Comparison of ENCODE assay signal across 10 cellular contexts in the genomic region with DNA sequence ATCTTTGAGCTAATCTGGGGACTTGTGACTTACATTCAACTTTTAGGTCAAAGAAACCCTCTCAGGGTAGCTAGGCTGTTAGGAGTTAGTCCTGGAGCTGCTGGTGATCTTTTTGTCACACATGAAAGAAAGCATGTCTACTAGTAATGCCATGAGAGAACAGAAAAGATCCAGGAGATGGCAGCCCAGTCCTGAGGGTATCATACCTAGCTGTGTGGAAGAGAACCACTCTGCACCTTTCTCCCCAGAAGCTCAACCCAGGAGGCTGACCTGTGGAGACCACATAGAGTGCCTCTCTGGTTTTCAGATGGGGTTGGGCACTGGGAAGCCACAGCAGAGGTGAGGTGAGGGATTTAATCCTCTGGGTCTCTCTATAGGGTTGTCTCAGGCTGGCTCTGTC.
DNase-seq lines count a peak whose midpoint lies in the region; ATAC-seq, FAIRE-seq and TF ChIP-seq lines count a peak whose summit lies in the region.
"Had no signal": no experiment of that assay in that cellular context is flagged by ENCODE, and none has a peak within 500 bp of the region (broad histone marks: within the 10 kb centered on the region; RNA-seq: fewer than 3 reads in every experiment).

No MANE protein-coding gene starts in this region.

- no peak overlapping the region for H2AFZ ChIP-seq in endothelial cell of umbilical vein (ENCODE audit: low read depth, low read length)
- H2AFZ ChIP-seq: neural progenitor cell had no signal

- dilution Hi-C loops in endothelial cell of umbilical vein (cut with MboI; ENCODE audit: extremely low pct_ligation_motif_present, low sequenced_read_pairs): no loop called here

- H3K36me3 Mint-ChIP-seq in stimulated activated effector memory CD8-positive, alpha-beta T cell treated with anti-CD3 and anti-CD28 coated beads, Interleukin-12 subunit alpha, Interleukin-12 subunit beta, amount 100 ng/mL, for 72 hours: no peaks in the 10 kb centered on the region
- no peaks in the 10 kb centered on the region for H3K36me3 Mint-ChIP-seq in activated CD8-positive, alpha-beta memory T cell treated with anti-CD3 and anti-CD28 coated beads, Interleukin-2, amount 10 ng/mL, durations not matched to agents 7 days and 5 days
- H3K36me3 Mint-ChIP-seq: neural progenitor cell had no signal

- POLR2A ChIA-PET in endothelial cell of umbilical vein (lab: Charles Lee): interaction anchor here (0.6 kb wide), 1 partner anchor 488 kb away, joined by 4 read pairs; no protein-coding TSS in a partner anchor

- H3K27ac ChIP-seq in endothelial cell of umbilical vein (ENCODE audit: insufficient read depth, low read depth, low read length): no peak overlapping the region
- H3K27ac ChIP-seq: neural progenitor cell had no signal

- intact Hi-C loops in endothelial cell of umbilical vein (cut with micrococcal nuclease): loop anchor here (5.0 kb wide), 3 partner anchors 108 to 552 kb away; a partner anchor contains a TSS

- H3K4me1 ChIP-seq in endothelial cell of umbilical vein (ENCODE audit: control insufficient read depth, extremely low read depth, insufficient read depth, low read length): peaks cover 40% of the 10 kb centered on the region
- H3K4me1 ChIP-seq: neural progenitor cell had no signal

- no TSS peak for BruUV-seq in endothelial cell of umbilical vein (replicated peaks; lab: Mats Ljungman, UMichigan)

- no peak overlapping the region for H3K4me3 ChIP-seq in endothelial cell of umbilical vein (replicated peaks in 1 of 3; ENCODE audit: insufficient read depth in 1 of 3, low read depth in 1 of 3, low read length in 3 of 3)
- H3K4me3 ChIP-seq: neural progenitor cell had no signal

- no peak overlapping the region for H3K27ac Mint-ChIP-seq in stimulated activated effector memory CD8-positive, alpha-beta T cell treated with anti-CD3 and anti-CD28 coated beads, Interleukin-12 subunit alpha, Interleukin-12 subunit beta, amount 100 ng/mL, for 72 hours
- H3K27ac Mint-ChIP-seq in activated CD8-positive, alpha-beta memory T cell treated with anti-CD3 and anti-CD28 coated beads, Interleukin-2, amount 10 ng/mL, durations not matched to agents 7 days and 5 days: no peak overlapping the region
- H3K27ac Mint-ChIP-seq: neural progenitor cell had no signal

- no peak for TF ChIP-seq POLR2A in endothelial cell of umbilical vein (IDR thresholded peaks at IDR 0.05; ENCODE audit: low read depth, low read length)

- H3K9ac ChIP-seq in endothelial cell of umbilical vein (replicated peaks; ENCODE audit: extremely low read depth, insufficient read depth, low read length): no peak overlapping the region
- H3K9ac ChIP-seq: neural progenitor cell had no signal

- H3K9me3 ChIP-seq in endothelial cell of umbilical vein (replicated peaks; ENCODE audit: control insufficient read depth, insufficient read depth, low read length): no peaks in the 10 kb centered on the region

- H3K79me2 ChIP-seq in endothelial cell of umbilical vein (ENCODE audit: control insufficient read depth, insufficient read depth, low read length): no peaks in the 10 kb centered on the region

- no peaks in the 10 kb centered on the region for H3K27me3 Mint-ChIP-seq in activated CD8-positive, alpha-beta memory T cell treated with anti-CD3 and anti-CD28 coated beads, Interleukin-2, amount 10 ng/mL, durations not matched to agents 7 days and 5 days

- no peaks in the 10 kb centered on the region for H3K27me3 ChIP-seq in endothelial cell of umbilical vein (ENCODE audit: control insufficient read depth in 2 of 2, insufficient read depth in 2 of 2, low read length in 2 of 2)
- H3K27me3 ChIP-seq: neural progenitor cell had no signal

- no peak overlapping the region for H3K4me2 ChIP-seq in endothelial cell of umbilical vein (ENCODE audit: insufficient read depth, low read length)
- H3K4me2 ChIP-seq: neural progenitor cell had no signal

- no peaks in the 10 kb centered on the region for H3K9me3 Mint-ChIP-seq in stimulated activated effector memory CD8-positive, alpha-beta T cell treated with anti-CD3 and anti-CD28 coated beads, Interleukin-12 subunit alpha, Interleukin-12 subunit beta, amount 100 ng/mL, for 72 hours
- no peaks in the 10 kb centered on the region for H3K9me3 Mint-ChIP-seq in activated CD8-positive, alpha-beta memory T cell treated with anti-CD3 and anti-CD28 coated beads, Interleukin-2, amount 10 ng/mL, durations not matched to agents 7 days and 5 days (ENCODE audit: low read depth)
- H3K9me3 Mint-ChIP-seq: neural progenitor cell had no signal

- no peak for TF ChIP-seq CTCF in endothelial cell of umbilical vein (IDR thresholded peaks at IDR 0.05; ENCODE audit: extremely low read depth in 1 of 2, insufficient read depth in 1 of 2, low read depth in 1 of 2, low read length in 2 of 2)

- H3K36me3 ChIP-seq in endothelial cell of umbilical vein (ENCODE audit: control insufficient read depth in 2 of 2, extremely low read depth in 1 of 2, insufficient read depth in 2 of 2, low read length in 2 of 2): no peaks in the 10 kb centered on the region
- H3K36me3 ChIP-seq: neural progenitor cell had no signal

- DNase-seq in NCI-H345 (lab: John Stamatoyannopoulos, UW) (peak; percentile 34), NCI-H345 treated with DMSO at 0.1 percent for 48 hours (lab: John Stamatoyannopoulos, UW; ENCODE audit: unreplicated experiment) (no peak), NCI-H774 (lab: John Stamatoyannopoulos, UW) (peak; percentile 11), endothelial cell of umbilical vein (ENCODE audit: low read depth, low spot score) (peak; percentile 21), NCI-H187 treated with DMSO at 0.1 percent for 48 hours (lab: John Stamatoyannopoulos, UW) (no peak)
- DNase-seq in stimulated activated effector memory CD8-positive, alpha-beta T cell treated with anti-CD3 and anti-CD28 coated beads, Interleukin-12 subunit alpha, Interleukin-12 subunit beta, amount 100 ng/mL, for 72 hours (ENCODE audit: low spot score in 2 of 2): no peak
- DNase-seq in activated CD8-positive, alpha-beta memory T cell treated with anti-CD3 and anti-CD28 coated beads, Interleukin-2, amount 10 ng/mL, durations not matched to agents 7 days and 5 days: no peak
- DNase-seq: NCI-H2029 had no signal

- H4K20me1 ChIP-seq in endothelial cell of umbilical vein (replicated peaks; ENCODE audit: control insufficient read depth, extremely low read depth, insufficient read depth, low read length): no peaks in the 10 kb centered on the region

- H3K9me1 ChIP-seq in endothelial cell of umbilical vein (replicated peaks; ENCODE audit: control insufficient read depth, extremely low read depth, insufficient read depth, low read length): no peaks in the 10 kb centered on the region

- FAIRE-seq in endothelial cell of umbilical vein (lab: Jason Lieb, UNC): no peak

- no peak overlapping the region for H3K4me3 Mint-ChIP-seq in stimulated activated effector memory CD8-positive, alpha-beta T cell treated with anti-CD3 and anti-CD28 coated beads, Interleukin-12 subunit alpha, Interleukin-12 subunit beta, amount 100 ng/mL, for 72 hours
- no peak overlapping the region for H3K4me3 Mint-ChIP-seq in activated CD8-positive, alpha-beta memory T cell treated with anti-CD3 and anti-CD28 coated beads, Interleukin-2, amount 10 ng/mL, durations not matched to agents 7 days and 5 days
- H3K4me3 Mint-ChIP-seq: neural progenitor cell had no signal

- peaks cover 6% of the 10 kb centered on the region for H3K4me1 Mint-ChIP-seq in stimulated activated effector memory CD8-positive, alpha-beta T cell treated with anti-CD3 and anti-CD28 coated beads, Interleukin-12 subunit alpha, Interleukin-12 subunit beta, amount 100 ng/mL, for 72 hours
- H3K4me1 Mint-ChIP-seq in activated CD8-positive, alpha-beta memory T cell treated with anti-CD3 and anti-CD28 coated beads, Interleukin-2, amount 10 ng/mL, durations not matched to agents 7 days and 5 days: no peaks in the 10 kb centered on the region

- CTCF ChIA-PET in endothelial cell of umbilical vein (lab: Charles Lee): interaction anchor here (0.9 to 1.7 kb wide), 6 partner anchors 9 to 947 kb away, joined by 3 to 11 read pairs (median 4); a partner anchor contains a TSS
- CTCF ChIA-PET in activated CD8-positive, alpha-beta memory T cell treated with anti-CD3 and anti-CD28 coated beads, Interleukin-2, amount 10 ng/mL, durations not matched to agents 7 days and 5 days (lab: Charles Lee): no interaction called here

- ATAC-seq in stimulated activated effector memory CD8-positive, alpha-beta T cell treated with anti-CD3 and anti-CD28 coated beads, Interleukin-12 subunit alpha, Interleukin-12 subunit beta, amount 100 ng/mL, for 72 hours: peak; percentile 46
- no peak for ATAC-seq in GM18502 (IDR thresholded peaks at IDR 0.05; ENCODE audit: poor library complexity, unreplicated experiment)
- ATAC-seq in activated CD8-positive, alpha-beta memory T cell treated with anti-CD3 and anti-CD28 coated beads, Interleukin-2, amount 10 ng/mL, durations not matched to agents 7 days and 5 days: no peak

TF ChIP-seq in endothelial cell of umbilical vein, 7 proteins besides CTCF, POLR2A, EP300 and RAD21:
- TF ChIP-seq JUN (IDR thresholded peaks at IDR 0.05; ENCODE audit: borderline replicate concordance, insufficient read depth, insufficient read length, low read depth) (no peak), POLR2AphosphoS5 (IDR thresholded peaks at IDR 0.05; ENCODE audit: insufficient read depth, low read depth, low read length) (no peak), GATA2 (IDR thresholded peaks at IDR 0.05; ENCODE audit: insufficient read depth, insufficient read length, low read depth, low read length) (no peak), FOS (IDR thresholded peaks at IDR 0.05; ENCODE audit: borderline replicate concordance, insufficient read depth, low read length) (no peak), EZH2 (IDR thresholded peaks at IDR 0.05; ENCODE audit: borderline replicate concordance, low read depth, low read length, severe bottlenecking) (no peak), MYC (IDR thresholded peaks at IDR 0.05; ENCODE audit: low read depth, low read length) (no peak)
- TF ChIP-seq, protein P1, sequence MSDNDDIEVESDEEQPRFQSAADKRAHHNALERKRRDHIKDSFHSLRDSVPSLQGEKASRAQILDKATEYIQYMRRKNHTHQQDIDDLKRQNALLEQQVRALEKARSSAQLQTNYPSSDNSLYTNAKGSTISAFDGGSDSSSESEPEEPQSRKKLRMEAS (IDR thresholded peaks at IDR 0.05; ENCODE audit: insufficient read depth, insufficient read length): no peak

Comparison
In these comparisons a context has a peak if more than half of its experiments do, and no peak if none do; other contexts are left out.
1. DNase-seq: peak in NCI-H345 (single experiment), NCI-H774 (single experiment) and endothelial cell of umbilical vein (single experiment); none in NCI-H345 treated with DMSO at 0.1 percent for 48 hours (single experiment), stimulated activated effector memory CD8-positive, alpha-beta T cell treated with anti-CD3 and anti-CD28 coated beads, Interleukin-12 subunit alpha, Interleukin-12 subunit beta, amount 100 ng/mL, for 72 hours (0 of 2), NCI-H187 treated with DMSO at 0.1 percent for 48 hours (single experiment) and activated CD8-positive, alpha-beta memory T cell treated with anti-CD3 and anti-CD28 coated beads, Interleukin-2, amount 10 ng/mL, durations not matched to agents 7 days and 5 days (single experiment).